ENCODE assay signal across 11 cellular contexts in genomic region chr3:192219926-192220325, GRCh38.
"Had no signal": no experiment of that assay in that cellular context is flagged by ENCODE, and none has a peak within 500 bp of the region (broad histone marks: within the 10 kb centered on the region; RNA-seq: fewer than 3 reads in every experiment).

No MANE protein-coding gene starts in this region.

- H2AFZ ChIP-seq: GM23248, GM23338 had no signal

- H3K4me2 ChIP-seq: GM23338 had no signal

- H3K27ac ChIP-seq: GM23248 had no signal

- H3K4me1 ChIP-seq: HAP-1 had no signal

- H3K9ac ChIP-seq: GM23248 had no signal

- ATAC-seq: GM23338, HCT116 had no signal

- H3K9me3 ChIP-seq: HAP-1 had no signal

- FAIRE-seq: H1, H54 had no signal

- H3K36me3 ChIP-seq: HAP-1 had no signal

- DNase-seq: GM23248, GOT3, H7, H9, HCEC 1CT, HFFc6 had no signal

- H3K4me3 ChIP-seq: GM23248, GM23338, HAP-1 had no signal
